4 cellular contexts compared by ENCODE assay signal in genomic region chr1:80472145-80472544, GRCh38.
TF ChIP-seq lines count a peak whose summit lies in the region.

No MANE protein-coding gene starts in this region.

TF ChIP-seq in HepG2, 621 proteins besides CTCF, POLR2A, EP300 and RAD21 (continues in another document):
- TF ChIP-seq ZBTB43 (CRISPR knock-in tag; conservative IDR thresholded peaks at IDR 0.05) (no peak), ZNF792 (CRISPR knock-in tag; IDR thresholded peaks at IDR 0.05) (no peak), ZNF850 (CRISPR knock-in tag; conservative IDR thresholded peaks at IDR 0.05) (no peak), MAFF (IDR thresholded peaks at IDR 0.05; ENCODE audit: low read depth, low read length) (peak; percentile 84), JARID2 (CRISPR knock-in tag; IDR thresholded peaks at IDR 0.05; ENCODE audit: insufficient replicate concordance) (no peak), ZKSCAN8 (CRISPR knock-in tag; IDR thresholded peaks at IDR 0.05; ENCODE audit: borderline replicate concordance) (no peak), CEBPZ (IDR thresholded peaks at IDR 0.05; ENCODE audit: low read length) (no peak), ZNF496 (CRISPR knock-in tag; IDR thresholded peaks at IDR 0.05; ENCODE audit: insufficient replicate concordance) (no peak), SOX5 (CRISPR knock-in tag; IDR thresholded peaks at IDR 0.05; ENCODE audit: borderline replicate concordance) (no peak), DDIT3 (CRISPR knock-in tag; IDR thresholded peaks at IDR 0.05) (no peak)

TF ChIP-seq in A549, 52 proteins besides CTCF, POLR2A, EP300 and RAD21:
- TF ChIP-seq HOXB5 (CRISPR knock-in tag; IDR thresholded peaks at IDR 0.05) (no peak), MAFK (IDR thresholded peaks at IDR 0.05; ENCODE audit: partially characterized antibody) (peak; percentile 73)

TF ChIP-seq in IMR-90, 13 proteins besides CTCF, POLR2A, EP300 and RAD21:
- TF ChIP-seq SMC3 (IDR thresholded peaks at IDR 0.05; ENCODE audit: low read depth, low read length) (no peak), MAFK (IDR thresholded peaks at IDR 0.05; ENCODE audit: low read depth, low read length) (peak; percentile 83)

TF ChIP-seq in K562, 482 proteins besides CTCF, POLR2A, EP300 and RAD21:
- TF ChIP-seq ZMIZ1 (IDR thresholded peaks at IDR 0.05; ENCODE audit: low read depth in 2 of 2, low read length in 2 of 2): no peak
- no peak for TF ChIP-seq RCOR1 (IDR thresholded peaks at IDR 0.05; ENCODE audit: borderline replicate concordance in 1 of 2, low read depth in 2 of 2, low read length in 2 of 2)
- TF ChIP-seq PHF21A (IDR thresholded peaks at IDR 0.05; ENCODE audit: borderline replicate concordance, low read depth): no peak
- peak; percentile 34; the same call in 1 of the 2 replicates for TF ChIP-seq MAFK (IDR thresholded peaks at IDR 0.05; ENCODE audit: low read length)
- no peak for TF ChIP-seq KLF6 (CRISPR knock-in tag; IDR thresholded peaks at IDR 0.05; ENCODE audit: borderline replicate concordance)
- no peak for TF ChIP-seq NR4A1 (CRISPR knock-in tag; IDR thresholded peaks at IDR 0.05)
- TF ChIP-seq NR4A1 (tag; IDR thresholded peaks at IDR 0.05): no peak
- no peak for TF ChIP-seq IRF1 (CRISPR knock-in tag; IDR thresholded peaks at IDR 0.05; ENCODE audit: borderline replicate concordance)
- peak; percentile 56; the same call in 1 of the 2 replicates for TF ChIP-seq MAFF (IDR thresholded peaks at IDR 0.05; ENCODE audit: low read length)
- no peak for TF ChIP-seq GATAD2B (IDR thresholded peaks at IDR 0.05; ENCODE audit: borderline replicate concordance)
- peak; percentile 42; the same call in 1 of the 2 replicates for TF ChIP-seq C11orf30 (IDR thresholded peaks at IDR 0.05; ENCODE audit: low read depth)
- no peak for TF ChIP-seq HOMEZ (CRISPR knock-in tag; IDR thresholded peaks at IDR 0.05)
- peak; percentile 60; the same call in 1 of the 2 replicates for TF ChIP-seq ZNF316 (IDR thresholded peaks at IDR 0.05)
- TF ChIP-seq CXXC5 (CRISPR knock-in tag; IDR thresholded peaks at IDR 0.05): no peak
